In genomic region chr4:146252941-146253340, GRCh38 we compare ENCODE assay signal across 23 cellular contexts. TPM values are rescaled to one million over a fixed set of nuclear protein-coding genes. Genes with fewer than 3 reads are reported as not detected.
"Had no signal": no experiment of that assay in that cellular context is flagged by ENCODE, and none has a peak within 500 bp of the region (broad histone marks: within the 10 kb centered on the region; RNA-seq: fewer than 3 reads in every experiment).

No MANE protein-coding gene starts in this region.

- H3K9me2 ChIP-seq: SK-N-SH had no signal

- H3K9ac ChIP-seq: SK-N-SH had no signal

- ATAC-seq: Panc1 had no signal

- H3K27ac ChIP-seq: RWPE1 had no signal

- H3K4me2 ChIP-seq: SK-N-SH had no signal

- H3K9me3 ChIP-seq: SK-N-SH had no signal

- DNase-seq: IMR-90, Karpas-422, KG1, MM.1S, NCI-H1092 treated with DMSO at 0.1 percent for 48 hours, NCI-H1436, NCI-H187, NCI-H2029, NCI-H2081 treated with DMSO at 0.1 percent for 48 hours, NCI-H2171, NCI-H226, NCI-H446, NCI-H510A, NCI-H524 treated with DMSO at 0.1 percent for 48 hours, NCI-H69, NCI-H774, SHP77, SK-N-SH had no signal

RNA-seq across cellular contexts. Expression of gene REELD1, which starts 38.6 kb away (rescaled TPM):
- total RNA-seq: HT-29, IMR-90, M059J, SK-MEL-5 had no signal
- polyA plus RNA-seq: IMR-90, SK-N-SH had no signal
